Comparison of ENCODE assay signal across 8 cellular contexts in genomic region chr14:22099942-22100763, GRCh38.
DNase-seq lines count a peak whose midpoint lies in the region; ATAC-seq and TF ChIP-seq lines count a peak whose summit lies in the region.

No MANE protein-coding gene starts in this region.

- H3K36me3 Mint-ChIP-seq in activated naive CD8-positive, alpha-beta T cell treated with anti-CD3 and anti-CD28 coated beads, Interleukin-2, amount 10 ng/mL, durations not matched to agents 7 days and 5 days = no peaks in the 10 kb centered on the region

- no peaks in the 10 kb centered on the region for H3K9me3 ChIP-seq in spleen

- POLR2A ChIA-PET in activated naive CD8-positive, alpha-beta T cell treated with anti-CD3 and anti-CD28 coated beads, Interleukin-2, amount 10 ng/mL, durations not matched to agents 7 days and 5 days (lab: Charles Lee) = interaction anchor here (1.0 kb wide), 1 partner anchor 16 kb away, joined by 5 read pairs; no protein-coding TSS in a partner anchor

- no peak overlapping the region for H3K4me3 Mint-ChIP-seq in activated naive CD8-positive, alpha-beta T cell treated with anti-CD3 and anti-CD28 coated beads, Interleukin-2, amount 10 ng/mL, durations not matched to agents 7 days and 5 days

- H3K9me3 Mint-ChIP-seq in activated naive CD8-positive, alpha-beta T cell treated with anti-CD3 and anti-CD28 coated beads, Interleukin-2, amount 10 ng/mL, durations not matched to agents 7 days and 5 days = no peaks in the 10 kb centered on the region

- DNase-seq in AG09319 (ENCODE audit: extremely low read depth, low read depth) (no peak), RPMI7951 (ENCODE audit: low read depth) (peak; percentile 58), iPS DF 19.7 (ENCODE audit: low read depth, low spot score) (peak; percentile 67), spleen (peak; percentile 69), NCI-H187 (lab: John Stamatoyannopoulos, UW) (no peak)
- DNase-seq in activated naive CD8-positive, alpha-beta T cell treated with anti-CD3 and anti-CD28 coated beads, Interleukin-2, amount 10 ng/mL, durations not matched to agents 7 days and 5 days = peak; percentile 34

- H3K27ac ChIP-seq in spleen = no peak overlapping the region

- intact Hi-C loops in spleen (cut with DNase I; ENCODE audit: low total_unique reads) = no loop called here

- peak; percentile 12 for TF ChIP-seq CTCF in AG09319 (IDR thresholded peaks at IDR 0.05; ENCODE audit: low read depth, low read length)
- TF ChIP-seq CTCF in spleen (IDR thresholded peaks at IDR 0.05 in 8 of 11, conservative IDR thresholded peaks at IDR 0.05 in 3 of 11) = peak in 4 of 11 experiments; percentile 9 to 57 (median 34)

- no peak overlapping the region for H3K4me3 ChIP-seq in spleen

- no peaks in the 10 kb centered on the region for H3K36me3 ChIP-seq in spleen

- peaks cover 0 to 4% (median 0%) of the 10 kb centered on the region in 7 donors for H3K27me3 ChIP-seq in spleen (replicated peaks in 1 of 7)

- peaks cover 23% of the 10 kb centered on the region for H3K4me1 Mint-ChIP-seq in activated naive CD8-positive, alpha-beta T cell treated with anti-CD3 and anti-CD28 coated beads, Interleukin-2, amount 10 ng/mL, durations not matched to agents 7 days and 5 days

- ATAC-seq in GM18502 (IDR thresholded peaks at IDR 0.05; ENCODE audit: poor library complexity, unreplicated experiment) (peak; percentile 84), HG03159 (IDR thresholded peaks at IDR 0.05; ENCODE audit: unreplicated experiment) (peak; percentile 74)
- peak; percentile 58 for ATAC-seq in activated naive CD8-positive, alpha-beta T cell treated with anti-CD3 and anti-CD28 coated beads, Interleukin-2, amount 10 ng/mL, durations not matched to agents 7 days and 5 days (ENCODE audit: low read depth)

- peak overlapping the region; percentile 38 for H3K27ac Mint-ChIP-seq in activated naive CD8-positive, alpha-beta T cell treated with anti-CD3 and anti-CD28 coated beads, Interleukin-2, amount 10 ng/mL, durations not matched to agents 7 days and 5 days

- peaks cover 0 to 8% (median 0%) of the 10 kb centered on the region in 6 donors for H3K4me1 ChIP-seq in spleen

- 24 to 37% (median 29%) methylated on average over 11 of the region's 11 CpGs for WGBS in spleen, 5 donors

- H3K27me3 Mint-ChIP-seq in activated naive CD8-positive, alpha-beta T cell treated with anti-CD3 and anti-CD28 coated beads, Interleukin-2, amount 10 ng/mL, durations not matched to agents 7 days and 5 days = no peaks in the 10 kb centered on the region

- no peak for TF ChIP-seq POLR2A in spleen (IDR thresholded peaks at IDR 0.05)

Comparison
In these comparisons a context has a peak if more than half of its experiments do, and no peak if none do; other contexts are left out.
1. DNase-seq: peak in RPMI7951 (single experiment), activated naive CD8-positive, alpha-beta T cell treated with anti-CD3 and anti-CD28 coated beads, Interleukin-2, amount 10 ng/mL, durations not matched to agents 7 days and 5 days (single experiment), iPS DF 19.7 (single experiment) and spleen (single experiment); none in AG09319 (single experiment) and NCI-H187 (0 of 2).
2. Peak in every context shown above with its lines, with median percentiles within 50 percentile points of each other: ATAC-seq.